Comparison of ENCODE assay signal across 24 cellular contexts in genomic region chr14:79375336-79375735, GRCh38.
"Had no signal": no experiment of that assay in that cellular context is flagged by ENCODE, and none has a peak within 500 bp of the region (broad histone marks: within the 10 kb centered on the region; RNA-seq: fewer than 3 reads in every experiment).

No MANE protein-coding gene starts in this region.

- H3K9me3 ChIP-seq: esophagus muscularis mucosa, mucosa of descending colon, pancreas, stomach, thyroid gland had no signal

- H3K27ac ChIP-seq: esophagus muscularis mucosa, foreskin keratinocyte, pancreas, stomach, thyroid gland, VCaP had no signal

- DNase-seq: activated CD4-positive, alpha-beta memory T cell treated with anti-CD3 and anti-CD28 coated beads for 36 hours; activated CD4-positive, alpha-beta T cell treated with anti-CD3 and anti-CD28 coated beads for 48 hours; activated CD8-positive, alpha-beta memory T cell treated with anti-CD3 and anti-CD28 coated beads, Interleukin-2, amount 50 U/mL, for 48 hours; activated gamma-delta T cell; activated naive CD4-positive, alpha-beta T cell treated with anti-CD3 and anti-CD28 coated beads, Interleukin-2, amount 10 ng/mL, durations not matched to agents 7 days and 5 days; activated naive CD8-positive, alpha-beta T cell treated with anti-CD3 and anti-CD28 coated beads, Interleukin-2, amount 10 ng/mL, durations not matched to agents 7 days and 5 days; activated T-cell treated with anti-CD3 and anti-CD28 coated beads, Interleukin-2, amount 50 U/mL, for 24 hours; dermis blood vessel endothelial cell; effector CD4-positive, alpha-beta T cell; foreskin keratinocyte; left ventricle myocardium superior; mucosa of descending colon; pancreas; right cardiac atrium; stimulated activated CD4-positive, alpha-beta T cell treated with anti-CD3 and anti-CD28 coated beads, Interleukin-15, amount 100 ng/mL, for 24 hours; stimulated activated CD4-positive, alpha-beta T cell treated with anti-CD3 and anti-CD28 coated beads, Interleukin-2, amount 100 ng/mL, for 24 hours; stimulated activated naive B cell treated with anti-CD40 and anti-IgM and Interleukin-4, amounts not matched to agents 10 μg/mL and 1 μg/mL and 100 μg/mL, for 72 hours; stomach; thyroid gland had no signal

- H3K4me3 ChIP-seq: esophagus muscularis mucosa, mucosa of descending colon, pancreas, stomach, thyroid gland had no signal

- H3K4me1 ChIP-seq: foreskin keratinocyte, pancreas, stomach, thyroid gland had no signal

- FAIRE-seq: colon, islet of Langerhans had no signal

- ATAC-seq: activated CD4-positive, CD25-positive, alpha-beta regulatory T cell treated with anti-CD3 and anti-CD28 coated beads, Interleukin-2, amount 50 U/mL, for 24 hours; foreskin keratinocyte; left ventricle myocardium superior; mucosa of descending colon; pancreas; right cardiac atrium; stimulated activated naive B cell treated with anti-CD40 and anti-IgM and Interleukin-4, amounts not matched to agents 10 μg/mL and 1 μg/mL and 100 μg/mL, for 72 hours had no signal

- H3K36me3 ChIP-seq: esophagus muscularis mucosa, pancreas, stomach, thyroid gland had no signal

- H3K27me3 ChIP-seq: esophagus muscularis mucosa, foreskin keratinocyte, pancreas, stomach, thyroid gland had no signal
